ENCODE assay signal across 8 cellular contexts in the genomic region with DNA sequence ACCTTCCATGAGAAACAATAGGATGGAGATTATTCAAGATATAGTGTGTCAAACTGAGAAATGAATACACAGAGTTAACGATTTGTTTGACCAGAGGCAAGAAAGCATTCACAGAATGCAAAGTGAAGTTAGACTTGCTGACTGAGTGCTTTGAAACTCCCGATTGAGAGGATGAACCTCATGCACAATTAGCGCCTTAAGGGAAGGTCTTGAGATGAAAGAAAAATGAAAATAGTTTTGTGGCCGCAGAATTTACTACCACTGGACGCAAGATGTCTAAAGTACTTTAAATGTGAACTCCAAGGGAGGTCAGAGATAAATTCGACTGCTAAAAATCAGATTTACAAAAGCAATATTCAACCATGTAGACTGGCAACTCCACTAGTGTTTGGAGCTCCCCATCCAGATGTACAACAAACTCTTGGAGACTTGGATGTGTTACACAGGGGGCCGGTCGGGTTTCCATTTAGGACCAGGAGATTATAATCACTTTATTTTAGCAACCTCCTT. TPM values are rescaled to one million over a fixed set of nuclear protein-coding genes. Genes with fewer than 3 reads are reported as not detected.
DNase-seq lines count a peak whose midpoint lies in the region; ATAC-seq and TF ChIP-seq lines count a peak whose summit lies in the region.

No MANE protein-coding gene starts in this region.

- H3K27me3 ChIP-seq in H9 (ENCODE audit: insufficient read depth, low read length): no peaks in the 10 kb centered on the region

- peak overlapping the region; percentile 49 for H3K4me2 ChIP-seq in H9 (ENCODE audit: insufficient read depth, insufficient read length, low read length)

- H2BK5ac ChIP-seq in H9 (ENCODE audit: insufficient read length, low read length): no peak overlapping the region

- WGBS in H9 (ENCODE audit: extremely low coverage, insufficient read length, low lambda C conversion rate): no CpG with 5 or more reads among the region's 8 CpGs

- no peak overlapping the region; the same call in 1 of the 2 replicates for H3K14ac ChIP-seq in H9 (ENCODE audit: insufficient read depth, low read length)

- H3K9me3 ChIP-seq in H9 (ENCODE audit: control insufficient read depth, low read depth, low read length): no peaks in the 10 kb centered on the region

- H3K27ac ChIP-seq in H9 (ENCODE audit: insufficient read length, low read depth, low read length): no peak overlapping the region
- peak overlapping the region in 18 of 21 experiments; percentile 51 to 95 (median 81) for H3K27ac ChIP-seq in skin epidermis

- peaks cover 1 to 18% (median 11%) of the 10 kb centered on the region in 3 experiments; a peak in 6 of 7 replicates for H3K36me3 Mint-ChIP-seq in H9 (ENCODE audit: insufficient read depth in 1 of 3, low read depth in 3 of 3)

- no peak for ATAC-seq in HG03378 (IDR thresholded peaks at IDR 0.05; ENCODE audit: unreplicated experiment)

- no peak overlapping the region for H2AK5ac ChIP-seq in H9 (ENCODE audit: insufficient read length, low read length)

- H3K9ac ChIP-seq in H9 (ENCODE audit: extremely low read depth, insufficient read length, low read length): peak overlapping the region; percentile 34

- H2BK15ac ChIP-seq in H9 (ENCODE audit: low read depth, low read length): no peak overlapping the region

- peak overlapping the region; percentile 92 to 99 for H3K4me3 Mint-ChIP-seq in H9

- peaks cover 8% of the 10 kb centered on the region for H3K23me2 ChIP-seq in H9 (ENCODE audit: insufficient read length, low read depth, low read length, poor library complexity, severe bottlenecking)

- H3K4me1 Mint-ChIP-seq in H9: peaks cover 10 to 11% of the 10 kb centered on the region in 2 experiments

- no peak overlapping the region for H4K5ac ChIP-seq in H9 (ENCODE audit: insufficient read length, low read depth, low read length)

- DNase-seq in H9 (no peak), SW480 (ENCODE audit: low spot score) (peak; percentile 1), fibroblast of villous mesenchyme (ENCODE audit: low read depth) (no peak), NCI-H2081 treated with DMSO at 0.1 percent for 48 hours (lab: John Stamatoyannopoulos, UW) (no peak), mesenteric fat pad (ENCODE audit: low spot score) (no peak)
- no peak for DNase-seq in NK-92 treated with Interleukin-12 subunit alpha and Interleukin-12 subunit beta, amount 100 ng/mL, for 24 hours (lab: John Stamatoyannopoulos, UW)

- H3K9me3 Mint-ChIP-seq in H9: peaks cover 2 to 3% of the 10 kb centered on the region in 2 experiments; a peak in 2 of 5 replicates

- H3K56ac ChIP-seq in H9 (ENCODE audit: insufficient read length, low read depth, low read length): no peak overlapping the region

- H3K4me1 ChIP-seq in H9 (ENCODE audit: insufficient read depth, low read length): no peaks in the 10 kb centered on the region

- H3K4me3 ChIP-seq in fibroblast of villous mesenchyme (ENCODE audit: low read depth, low read length) (peak overlapping the region; percentile 74), skin epidermis (peak overlapping the region; percentile 53 to 93 (median 72))

- H3K4ac ChIP-seq in H9 (ENCODE audit: low read depth, low read length): no peak overlapping the region

- H4K91ac ChIP-seq in H9 (ENCODE audit: insufficient read length, low read depth, low read length): no peak overlapping the region

- no peak overlapping the region for H3K23ac ChIP-seq in H9 (ENCODE audit: insufficient read length, low read depth, low read length)

- no peak overlapping the region for H2BK120ac ChIP-seq in H9 (ENCODE audit: low read depth, low read length, poor library complexity, severe bottlenecking)

- H3K18ac ChIP-seq in H9 (ENCODE audit: insufficient read length, low read depth, low read length): peak overlapping the region; percentile 10

- peak overlapping the region; percentile 20 to 94 (median 89); a peak in 4 of 7 replicates for H3K27ac Mint-ChIP-seq in H9

- peaks cover 7% of the 10 kb centered on the region for H3K79me1 ChIP-seq in H9 (ENCODE audit: insufficient read depth, low read depth, low read length, poor library complexity, severe bottlenecking)

- peaks cover 8% of the 10 kb centered on the region; the same call in 1 of the 2 replicates for H3K79me2 ChIP-seq in H9 (ENCODE audit: insufficient read depth, low read length)

- H2BK12ac ChIP-seq in H9 (ENCODE audit: insufficient read length, low read depth, low read length): no peak overlapping the region

- peaks cover 7% of the 10 kb centered on the region for H3K27me3 Mint-ChIP-seq in H9 (ENCODE audit: low read depth)

- H4K20me1 ChIP-seq in H9 (ENCODE audit: control insufficient read depth, insufficient read depth, insufficient read length): no peaks in the 10 kb centered on the region

- H4K8ac ChIP-seq in H9 (replicated peaks; ENCODE audit: insufficient read length, low read depth, low read length): no peak overlapping the region

- no peak overlapping the region for H2AFZ ChIP-seq in H9 (ENCODE audit: low read length)

- H2BK20ac ChIP-seq in H9 (ENCODE audit: low read depth, low read length, poor library complexity, severe bottlenecking): no peak overlapping the region

- no peak overlapping the region for H3T11ph ChIP-seq in H9 (ENCODE audit: low read length)

- TF ChIP-seq CTCF in H9 (conservative IDR thresholded peaks at IDR 0.05) (no peak), fibroblast of villous mesenchyme (IDR thresholded peaks at IDR 0.05; ENCODE audit: insufficient read depth, low read depth, low read length) (no peak)

RNA-seq across cellular contexts. Expression of a gene that starts 0.7 kb away (rescaled TPM):
- 42.7 and 43.3 TPM in 2 replicates for total RNA-seq in H9 (2021)
- 18.4 and 27.6 TPM in 2 replicates for total RNA-seq in fibroblast of villous mesenchyme
- 30.6 TPM for total RNA-seq in mesenteric fat pad

RNA-seq across cellular contexts. Expression of a gene that starts 21.6 kb away (rescaled TPM):
- total RNA-seq in H9 (2021): 1.2 and 1.8 TPM in 2 replicates
- 11.2 and 14.5 TPM in 2 replicates for total RNA-seq in fibroblast of villous mesenchyme
- 11.2 TPM for total RNA-seq in mesenteric fat pad

RNA-seq across cellular contexts. Expression of a gene that starts 33.2 kb away (rescaled TPM):
- total RNA-seq in H9 (2021) (25.6 and 26.3 TPM in 2 replicates), fibroblast of villous mesenchyme (19.6 and 23.3 TPM in 2 replicates), mesenteric fat pad (46.7 TPM)
